In the genomic region with DNA sequence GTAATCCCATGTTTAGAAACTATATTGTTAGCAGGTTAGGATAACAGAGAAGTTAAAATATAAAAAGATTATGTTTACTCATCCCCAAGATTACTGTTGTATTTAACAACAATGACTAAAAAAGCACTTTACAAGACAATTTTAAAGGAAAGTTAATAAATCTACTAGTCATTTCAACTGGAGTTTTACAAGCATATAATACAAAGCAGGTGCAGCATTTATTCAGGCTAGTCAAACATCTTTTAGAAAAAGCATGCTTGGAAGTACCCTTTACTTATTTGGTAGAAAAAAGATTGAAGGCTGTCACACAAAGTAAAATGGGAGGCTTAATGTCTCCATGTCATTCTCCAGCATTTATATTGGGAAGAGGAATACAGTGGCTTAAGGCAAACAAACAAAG, we compare ENCODE assay signal across 18 cellular contexts.
DNase-seq lines count a peak whose midpoint lies in the region; ATAC-seq, FAIRE-seq and TF ChIP-seq lines count a peak whose summit lies in the region.
"Had no signal": no experiment of that assay in that cellular context is flagged by ENCODE, and none has a peak within 500 bp of the region (broad histone marks: within the 10 kb centered on the region; RNA-seq: fewer than 3 reads in every experiment).

No MANE protein-coding gene starts in this region.

- H3K36me3 ChIP-seq in psoas muscle (ENCODE audit: insufficient read depth in 1 of 2, low read depth in 1 of 2) = peaks cover 0 to 36% of the 10 kb centered on the region in 2 donors

- intact Hi-C loops in psoas muscle (cut with DNase I) = no loop called here

- peak overlapping the region; percentile 57 for H3K27ac ChIP-seq in psoas muscle
- H3K27ac ChIP-seq: GM23248 had no signal

- peak; percentile 47 for FAIRE-seq in colon (lab: Jason Lieb, UNC)
- FAIRE-seq: GM18507, H54 had no signal

- H3K4me3 ChIP-seq in psoas muscle = no peak overlapping the region
- H3K4me3 ChIP-seq: GM23248 had no signal

- ATAC-seq in activated T-cell treated with anti-CD3 and anti-CD28 coated beads, Interleukin-2, amount 50 U/mL, for 72 hours (replicated peaks in 1 of 2) = no peak
- ATAC-seq in psoas muscle = no peak
- no peak for ATAC-seq in HG03159 (IDR thresholded peaks at IDR 0.05; ENCODE audit: unreplicated experiment)
- no peak for ATAC-seq in HG03139 (IDR thresholded peaks at IDR 0.05; ENCODE audit: unreplicated experiment)
- ATAC-seq: HCT116 had no signal

- peak overlapping the region; percentile 11 for H3K27ac Mint-ChIP-seq in activated T-cell treated with anti-CD3 and anti-CD28 coated beads, Interleukin-2, amount 50 U/mL, for 72 hours
- H3K27ac Mint-ChIP-seq in activated T-cell treated with anti-CD3 and anti-CD28 coated beads, Interleukin-2, amount 50 U/mL, for 24 hours = no peak overlapping the region
- H3K27ac Mint-ChIP-seq: CD4-positive, alpha-beta T cell had no signal

- H3K27me3 ChIP-seq in psoas muscle (ENCODE audit: insufficient read depth in 3 of 3, low read length in 2 of 3) = no peaks in the 10 kb centered on the region

- H3K4me3 Mint-ChIP-seq in activated T-cell treated with anti-CD3 and anti-CD28 coated beads, Interleukin-2, amount 50 U/mL, for 72 hours = no peak overlapping the region
- no peak overlapping the region for H3K4me3 Mint-ChIP-seq in activated T-cell treated with anti-CD3 and anti-CD28 coated beads, Interleukin-2, amount 50 U/mL, for 24 hours
- H3K4me3 Mint-ChIP-seq: CD4-positive, alpha-beta T cell had no signal

- H3K36me3 Mint-ChIP-seq in activated T-cell treated with anti-CD3 and anti-CD28 coated beads, Interleukin-2, amount 50 U/mL, for 72 hours (ENCODE audit: insufficient read depth in 2 of 2) = no peaks in the 10 kb centered on the region
- H3K36me3 Mint-ChIP-seq in activated T-cell treated with anti-CD3 and anti-CD28 coated beads, Interleukin-2, amount 50 U/mL, for 24 hours (ENCODE audit: low read depth) = peaks cover 20% of the 10 kb centered on the region

- TF ChIP-seq CTCF in psoas muscle (IDR thresholded peaks at IDR 0.05) = no peak

- H3K9me3 ChIP-seq in psoas muscle = no peaks in the 10 kb centered on the region

- DNase-seq in activated T-cell treated with anti-CD3 and anti-CD28 coated beads, Interleukin-2, amount 50 U/mL, for 72 hours = no peak
- no peak for DNase-seq in activated T-cell treated with anti-CD3 and anti-CD28 coated beads, Interleukin-2, amount 50 U/mL, for 24 hours
- no peak for DNase-seq in psoas muscle
- no peak for DNase-seq in amniotic stem cell (lab: John Stamatoyannopoulos, UW)
- DNase-seq: 8988T; ACHN; C1 segment of cervical spinal cord; Calu3; CD4-positive, alpha-beta T cell; DMS 273 treated with DMSO at 0.1 percent for 48 hours; GM23248; KBM-7 had no signal

- H3K9me3 Mint-ChIP-seq in activated T-cell treated with anti-CD3 and anti-CD28 coated beads, Interleukin-2, amount 50 U/mL, for 72 hours = no peaks in the 10 kb centered on the region
- no peaks in the 10 kb centered on the region for H3K9me3 Mint-ChIP-seq in activated T-cell treated with anti-CD3 and anti-CD28 coated beads, Interleukin-2, amount 50 U/mL, for 24 hours
- H3K9me3 Mint-ChIP-seq: CD4-positive, alpha-beta T cell had no signal

- H3K4me1 Mint-ChIP-seq in activated T-cell treated with anti-CD3 and anti-CD28 coated beads, Interleukin-2, amount 50 U/mL, for 72 hours (ENCODE audit: low read depth) = no peaks in the 10 kb centered on the region
- H3K4me1 Mint-ChIP-seq in activated T-cell treated with anti-CD3 and anti-CD28 coated beads, Interleukin-2, amount 50 U/mL, for 24 hours (ENCODE audit: low read depth) = no peaks in the 10 kb centered on the region

- H3K4me1 ChIP-seq in psoas muscle = peaks cover 27% of the 10 kb centered on the region

- H3K27me3 Mint-ChIP-seq in activated T-cell treated with anti-CD3 and anti-CD28 coated beads, Interleukin-2, amount 50 U/mL, for 72 hours (ENCODE audit: low read depth) = no peaks in the 10 kb centered on the region
- no peaks in the 10 kb centered on the region for H3K27me3 Mint-ChIP-seq in activated T-cell treated with anti-CD3 and anti-CD28 coated beads, Interleukin-2, amount 50 U/mL, for 24 hours
- H3K27me3 Mint-ChIP-seq: CD4-positive, alpha-beta T cell had no signal
